In the genomic region with DNA sequence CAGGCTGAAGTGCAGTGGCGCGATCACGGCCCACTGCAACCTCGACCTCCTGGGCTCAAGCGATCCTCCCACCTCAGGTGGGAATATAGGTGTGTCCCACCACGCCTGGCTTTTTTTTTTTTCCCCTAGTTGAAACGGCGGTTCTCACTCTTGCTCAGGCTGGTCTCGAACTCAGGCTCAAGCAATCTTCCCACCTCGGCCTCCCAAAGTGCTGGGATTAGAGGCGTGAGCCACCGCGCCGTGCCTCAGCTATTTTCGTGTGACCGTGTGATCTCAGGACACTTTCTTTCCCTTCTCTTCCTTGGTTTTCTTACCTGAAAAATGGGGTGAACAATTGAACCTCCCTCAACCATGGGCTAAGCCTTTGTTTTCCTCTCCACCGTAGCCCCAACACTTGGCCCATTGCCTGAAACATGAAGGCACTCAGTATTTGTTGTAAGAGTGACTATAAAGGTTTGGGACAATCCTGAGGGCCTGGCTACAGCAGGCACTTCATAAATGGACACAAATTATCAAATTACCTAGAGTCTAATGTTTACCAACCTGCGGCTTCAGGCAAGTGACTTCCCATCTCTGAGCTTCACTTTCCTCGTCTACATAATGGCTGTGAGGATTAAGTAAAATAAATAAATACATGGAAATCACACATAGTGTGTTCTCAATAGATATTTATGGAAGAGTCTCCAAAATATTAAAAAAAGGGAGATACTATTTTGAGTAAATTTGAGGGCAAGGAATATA, we compare ENCODE assay signal across 8 cellular contexts. TPM values are rescaled to one million over a fixed set of nuclear protein-coding genes. Genes with fewer than 3 reads are reported as not detected.
DNase-seq lines count a peak whose midpoint lies in the region; ATAC-seq lines count a peak whose summit lies in the region.

No MANE protein-coding gene starts in this region.

- no peaks in the 10 kb centered on the region for H3K9me3 ChIP-seq in HAP-1

- ATAC-seq in naive thymus-derived CD8-positive, alpha-beta T cell = peak in 1 of 2 donors; percentile 10
- no peak for ATAC-seq in HG02763 (IDR thresholded peaks at IDR 0.05; ENCODE audit: unreplicated experiment)

- H3K27me3 ChIP-seq in HAP-1 (ENCODE audit: low read depth) = no peaks in the 10 kb centered on the region

- H3K4me1 Mint-ChIP-seq in naive thymus-derived CD8-positive, alpha-beta T cell = peaks cover 6 to 36% (median 24%) of the 10 kb centered on the region in 4 donors

- peaks cover 23% of the 10 kb centered on the region for H3K4me1 ChIP-seq in HAP-1

- no peaks in the 10 kb centered on the region for H3K27me3 Mint-ChIP-seq in naive thymus-derived CD8-positive, alpha-beta T cell

- POLR2A ChIA-PET in naive thymus-derived CD8-positive, alpha-beta T cell (lab: Charles Lee) = interaction anchor here (0.7 to 3.2 kb wide), 11 partner anchors 10 to 150 kb away, joined by 3 to 25 read pairs (median 5); partner anchors contain the start of genes BCL2L1 and ID1

- DNase-seq in DMS53 (lab: John Stamatoyannopoulos, UW) (peak; percentile 95), HAP-1 (ENCODE audit: low spot score in 2 of 2) (peak in 1 of 2 experiments; percentile 37), NCI-H345 (lab: John Stamatoyannopoulos, UW) (peak; percentile 76), cerebellar cortex (ENCODE audit: low spot score) (peak; percentile 35), pons (ENCODE audit: low spot score) (no peak)
- DNase-seq in naive thymus-derived CD8-positive, alpha-beta T cell = no peak
- no peak for DNase-seq in stimulated activated naive CD4-positive, alpha-beta T cell treated with Interleukin-2 at 50 U/mL for 16 hours (lab: John Stamatoyannopoulos, UW)

- no peaks in the 10 kb centered on the region for H3K9me3 Mint-ChIP-seq in naive thymus-derived CD8-positive, alpha-beta T cell

- in situ Hi-C loops in HAP-1 (cut with MboI; ENCODE audit: low sequenced_read_pairs) = loop anchor here (5.0 kb wide), 1 partner anchor 34 kb away; the partner anchor contains the start of gene ID1

- peak overlapping the region; percentile 48 for H3K4me3 ChIP-seq in HAP-1

- peaks cover 0 to 6% (median 0%) of the 10 kb centered on the region in 3 donors for H3K36me3 Mint-ChIP-seq in naive thymus-derived CD8-positive, alpha-beta T cell

- H3K36me3 ChIP-seq in HAP-1 (replicated peaks) = peaks cover 15% of the 10 kb centered on the region

- peak overlapping the region; percentile 63 to 94 (median 90) for H3K27ac Mint-ChIP-seq in naive thymus-derived CD8-positive, alpha-beta T cell

- peak overlapping the region; percentile 84 to 93 (median 90) for H3K4me3 Mint-ChIP-seq in naive thymus-derived CD8-positive, alpha-beta T cell

RNA-seq across cellular contexts. Expression of gene ID1, which starts 31.4 kb away (rescaled TPM):
- total RNA-seq in naive thymus-derived CD8-positive, alpha-beta T cell = 1 to 10 TPM in 1 of 2 experiments, under 1 TPM in 1; 0.88 to 1.3 TPM
- under 1 TPM; 0.29 to 0.87 (median 0.51) TPM for polyA plus RNA-seq in naive thymus-derived CD8-positive, alpha-beta T cell

RNA-seq across cellular contexts. Expression of gene HM13, which starts 59.5 kb away (rescaled TPM):
- 100 to 1,000 TPM; 105 to 109 TPM for total RNA-seq in naive thymus-derived CD8-positive, alpha-beta T cell
- polyA plus RNA-seq in naive thymus-derived CD8-positive, alpha-beta T cell = 100 to 1,000 TPM in 2 of 3 donors, 10 to 100 TPM in 1; 96.5 to 115 (median 113) TPM

Comparison
In these comparisons a context has a peak if more than half of its experiments do, and no peak if none do; other contexts are left out.
1. DNase-seq: peak in DMS53 (single experiment), NCI-H345 (single experiment) and cerebellar cortex (single experiment); none in naive thymus-derived CD8-positive, alpha-beta T cell (0 of 10), stimulated activated naive CD4-positive, alpha-beta T cell treated with Interleukin-2 at 50 U/mL for 16 hours (single experiment) and pons (single experiment).